ENCODE assay signal across 21 cellular contexts in the genomic region with DNA sequence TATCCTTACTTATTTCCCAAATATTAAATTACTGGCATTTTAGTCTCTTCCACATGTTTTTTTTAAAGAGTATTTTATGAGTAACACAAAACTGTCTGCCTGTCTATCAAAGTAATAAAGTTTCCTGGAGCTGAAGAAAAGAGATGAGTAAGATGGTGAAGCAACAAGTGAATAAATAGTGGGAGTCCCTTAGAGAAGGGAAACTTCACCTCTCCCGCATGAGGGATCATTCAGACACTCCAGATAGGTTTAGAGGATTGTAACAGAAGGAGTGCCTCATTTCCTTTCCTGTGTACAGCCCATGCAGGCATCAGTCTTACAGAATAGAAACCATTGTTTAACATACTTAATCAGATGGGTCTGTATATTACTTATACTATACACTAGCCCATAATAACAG.
"Had no signal": no experiment of that assay in that cellular context is flagged by ENCODE, and none has a peak within 500 bp of the region (broad histone marks: within the 10 kb centered on the region; RNA-seq: fewer than 3 reads in every experiment).

No MANE protein-coding gene starts in this region.

- H3K27me3 ChIP-seq: brain microvascular endothelial cell, Peyer's patch had no signal

- H3K36me3 ChIP-seq: brain microvascular endothelial cell, Peyer's patch had no signal

- H3K4me1 ChIP-seq: Peyer's patch had no signal

- H3K4me3 ChIP-seq: Peyer's patch had no signal

- DNase-seq: activated CD4-positive, alpha-beta T cell treated with anti-CD3 and anti-CD28 coated beads for 48 hours; activated CD4-positive, alpha-beta T cell treated with anti-CD3 and anti-CD28 coated beads, Interleukin-2, amount 50 U/mL, for 48 hours; activated CD4-positive, CD25-positive, alpha-beta regulatory T cell treated with anti-CD3 and anti-CD28 coated beads, Interleukin-2, amount 50 U/mL, for 72 hours; activated CD8-positive, alpha-beta memory T cell treated with anti-CD3 and anti-CD28 coated beads, Interleukin-2, amount 10 ng/mL, durations not matched to agents 7 days and 5 days; activated effector memory CD4-positive, alpha-beta T cell treated with Interleukin-2 at 50 U/mL for 16 hours; activated naive CD4-positive, alpha-beta T cell treated with Interleukin-2 at 50 U/mL for 16 hours; activated T-cell treated with anti-CD3 and anti-CD28 coated beads, Interleukin-2, amount 50 U/mL, for 24 hours; brain microvascular endothelial cell; Kasumi-1; KBM-7; NCI-H1048; NCI-H146; NCI-H187 treated with DMSO at 0.1 percent for 48 hours; NCI-H2081 treated with DMSO at 0.1 percent for 48 hours; NCI-H345; NCI-H510A; NCI-H69; NK-92 treated with Interleukin-12 subunit alpha and Interleukin-12 subunit beta, amount 100 ng/mL, for 24 hours; OCI-M1; Peyer's patch; SHP77 treated with DMSO at 0.1 percent for 48 hours had no signal

- H3K27ac ChIP-seq: brain microvascular endothelial cell, Peyer's patch had no signal

- H3K9me3 ChIP-seq: Peyer's patch had no signal
